15 cellular contexts compared by ENCODE assay signal in genomic region chr4:168857546-168858314, GRCh38.
DNase-seq lines count a peak whose midpoint lies in the region; ATAC-seq and TF ChIP-seq lines count a peak whose summit lies in the region.
"Had no signal": no experiment of that assay in that cellular context is flagged by ENCODE, and none has a peak within 500 bp of the region (broad histone marks: within the 10 kb centered on the region; RNA-seq: fewer than 3 reads in every experiment).

No MANE protein-coding gene starts in this region.

- no peak overlapping the region for H3K9ac ChIP-seq in Loucy (ENCODE audit: low read depth, low read length, poor library complexity, severe bottlenecking)
- H3K9ac ChIP-seq in muscle layer of colon (ENCODE audit: low read length) = peak overlapping the region; percentile 30

- DNase-seq in dedifferentiated amniotic fluid mesenchymal stem cell (ENCODE audit: extremely low spot score) (peak; percentile 61), thoracic aorta (ENCODE audit: low spot score) (no peak), NCI-H510A treated with DMSO at 0.1 percent for 48 hours (lab: John Stamatoyannopoulos, UW) (no peak), HPDE6-E6E7 (ENCODE audit: extremely low spot score) (no peak)
- DNase-seq in activated CD8-positive, alpha-beta memory T cell treated with anti-CD3 and anti-CD28 coated beads, Interleukin-2, amount 10 ng/mL, durations not matched to agents 7 days and 5 days = no peak
- DNase-seq: activated naive CD4-positive, alpha-beta T cell treated with Interleukin-2 at 50 U/mL for 16 hours; dorsolateral prefrontal cortex; lower lobe of right lung; NCI-H1105; NCI-H526; stimulated activated CD4-positive, alpha-beta T cell treated with anti-CD3 and anti-CD28 coated beads, Interleukin-4, amount 100 ng/mL, for 1 hour; stimulated activated naive CD8-positive, alpha-beta T cell treated with anti-CD3 and anti-CD28 coated beads, Interleukin-15, Interleukin-2, amounts not matched to agents 100 U/mL and 50 U/mL, for 24 hours had no signal

- H4K20me1 ChIP-seq in Loucy (ENCODE audit: insufficient read depth, low read length, poor library complexity, severe bottlenecking) = no peaks in the 10 kb centered on the region

- peaks cover 3% of the 10 kb centered on the region for H3K36me3 Mint-ChIP-seq in activated CD8-positive, alpha-beta memory T cell treated with anti-CD3 and anti-CD28 coated beads, Interleukin-2, amount 10 ng/mL, durations not matched to agents 7 days and 5 days

- CTCF ChIA-PET in activated CD8-positive, alpha-beta memory T cell treated with anti-CD3 and anti-CD28 coated beads, Interleukin-2, amount 10 ng/mL, durations not matched to agents 7 days and 5 days (lab: Charles Lee) = interaction anchor here (0.7 kb wide), 1 partner anchor 25 kb away, joined by 3 read pairs; no protein-coding TSS in a partner anchor

- no peaks in the 10 kb centered on the region for H3K27me3 ChIP-seq in Loucy (ENCODE audit: insufficient read depth, low read length, poor library complexity, severe bottlenecking)
- no peaks in the 10 kb centered on the region for H3K27me3 ChIP-seq in muscle layer of colon (ENCODE audit: control insufficient read depth in 1 of 2, insufficient read depth in 2 of 2, low read length in 2 of 2)
- H3K27me3 ChIP-seq in thoracic aorta (replicated peaks; ENCODE audit: insufficient read depth) = no peaks in the 10 kb centered on the region
- H3K27me3 ChIP-seq: dorsolateral prefrontal cortex had no signal

- no peaks in the 10 kb centered on the region for H3K9me2 ChIP-seq in Loucy (replicated peaks; ENCODE audit: low read depth, low read length)

- H3K27ac Mint-ChIP-seq in activated CD8-positive, alpha-beta memory T cell treated with anti-CD3 and anti-CD28 coated beads, Interleukin-2, amount 10 ng/mL, durations not matched to agents 7 days and 5 days = no peak overlapping the region

- peak overlapping the region; percentile 61 for H3K4me2 ChIP-seq in Loucy (ENCODE audit: low read depth, low read length, poor library complexity, severe bottlenecking)

- no peak overlapping the region for H2AFZ ChIP-seq in Loucy (ENCODE audit: low read length)

- H3K9me3 Mint-ChIP-seq in activated CD8-positive, alpha-beta memory T cell treated with anti-CD3 and anti-CD28 coated beads, Interleukin-2, amount 10 ng/mL, durations not matched to agents 7 days and 5 days (ENCODE audit: low read depth) = peaks cover 3% of the 10 kb centered on the region

- H3K36me3 ChIP-seq in Loucy (ENCODE audit: insufficient read depth, low read length) (no peaks in the 10 kb centered on the region; the same call in 1 of the 2 replicates), muscle layer of colon (ENCODE audit: insufficient read depth, low read length) (peaks cover 16% of the 10 kb centered on the region), thoracic aorta (peaks cover 9% of the 10 kb centered on the region)

- H3K4me3 Mint-ChIP-seq in activated CD8-positive, alpha-beta memory T cell treated with anti-CD3 and anti-CD28 coated beads, Interleukin-2, amount 10 ng/mL, durations not matched to agents 7 days and 5 days = no peak overlapping the region

- H3K79me2 ChIP-seq in Loucy (ENCODE audit: insufficient read depth, low read length) = 0 out of 2 replicates have a peak, but pooled peaks cover 10% of the 10 kb centered on the region

- H3K4me3 ChIP-seq in Loucy (ENCODE audit: low read length, poor library complexity, severe bottlenecking) (no peak overlapping the region), muscle layer of colon (ENCODE audit: low read depth in 1 of 2, low read length in 2 of 2) (no peak overlapping the region), thoracic aorta (peak overlapping the region; percentile 6)
- H3K4me3 ChIP-seq: dorsolateral prefrontal cortex, lower lobe of right lung had no signal

- no peaks in the 10 kb centered on the region for H3K9me3 ChIP-seq in Loucy (ENCODE audit: insufficient read depth, low read depth, low read length)
- H3K9me3 ChIP-seq in muscle layer of colon (ENCODE audit: low read length) = no peaks in the 10 kb centered on the region
- H3K9me3 ChIP-seq in thoracic aorta = no peaks in the 10 kb centered on the region
- H3K9me3 ChIP-seq: lower lobe of right lung had no signal

- H3F3A ChIP-seq in Loucy (ENCODE audit: low read depth) = peaks cover 15% of the 10 kb centered on the region; the same call in 1 of the 2 replicates

- peak; percentile 48 for ATAC-seq in thoracic aorta (ENCODE audit: insufficient number of reproducible peaks, low FRiP score, low read depth)
- no peak for ATAC-seq in activated CD8-positive, alpha-beta memory T cell treated with anti-CD3 and anti-CD28 coated beads, Interleukin-2, amount 10 ng/mL, durations not matched to agents 7 days and 5 days
- ATAC-seq in HG02870 (IDR thresholded peaks at IDR 0.05; ENCODE audit: unreplicated experiment) = no peak
- ATAC-seq: lower lobe of right lung; stimulated activated naive CD8-positive, alpha-beta T cell treated with anti-CD3 and anti-CD28 coated beads, Interleukin-15, Interleukin-2, amounts not matched to agents 100 U/mL and 50 U/mL, for 24 hours had no signal

- TF ChIP-seq CTCF in Loucy (conservative IDR thresholded peaks at IDR 0.05; ENCODE audit: low read length) (no peak), thoracic aorta (IDR thresholded peaks at IDR 0.05) (no peak)

- H3K4me1 ChIP-seq in Loucy (ENCODE audit: insufficient read depth, low read length, poor library complexity, severe bottlenecking) (peaks cover 43% of the 10 kb centered on the region), muscle layer of colon (ENCODE audit: insufficient read depth, low read length) (peaks cover 91% of the 10 kb centered on the region), thoracic aorta (ENCODE audit: control insufficient read depth in 1 of 2, low read depth in 2 of 2) (peaks cover 69 to 97% of the 10 kb centered on the region in 2 donors)

- peaks cover 38% of the 10 kb centered on the region for H3K4me1 Mint-ChIP-seq in activated CD8-positive, alpha-beta memory T cell treated with anti-CD3 and anti-CD28 coated beads, Interleukin-2, amount 10 ng/mL, durations not matched to agents 7 days and 5 days

- H3K27me3 Mint-ChIP-seq in activated CD8-positive, alpha-beta memory T cell treated with anti-CD3 and anti-CD28 coated beads, Interleukin-2, amount 10 ng/mL, durations not matched to agents 7 days and 5 days = peaks cover 7% of the 10 kb centered on the region

- peak overlapping the region; percentile 62 for H3K27ac ChIP-seq in muscle layer of colon (ENCODE audit: low read depth, low read length)
- H3K27ac ChIP-seq in thoracic aorta = peak overlapping the region; percentile 78 to 94
- H3K27ac ChIP-seq: lower lobe of right lung had no signal
